Comparison of ENCODE assay signal across 9 cellular contexts in the genomic region with DNA sequence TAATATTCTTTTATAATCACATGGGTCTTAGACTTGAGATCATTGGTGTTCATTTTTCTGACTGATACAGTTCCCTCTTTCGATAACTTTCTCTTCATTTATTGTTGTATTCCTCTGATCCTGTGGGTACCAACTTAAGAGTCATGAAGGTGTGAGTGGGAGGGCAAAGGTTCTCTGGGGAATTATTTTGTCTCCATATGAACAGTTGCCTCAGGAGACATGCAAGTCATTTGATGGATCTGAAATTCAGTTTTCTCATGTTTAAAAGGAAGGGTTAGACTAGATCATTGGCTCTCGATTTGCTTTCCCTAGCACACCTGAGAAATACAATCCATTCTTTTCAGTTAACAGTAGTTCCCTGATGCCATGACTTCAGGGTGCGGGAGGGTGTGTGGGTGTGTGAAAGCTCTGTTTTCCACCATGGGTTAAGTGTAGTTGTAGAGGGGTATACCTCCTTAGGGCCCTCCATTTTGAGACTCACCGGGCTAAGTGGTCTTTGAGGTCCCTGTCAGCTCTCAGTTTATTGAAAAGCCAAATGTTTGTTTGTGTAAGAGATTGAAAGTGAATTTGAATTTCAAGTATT. TPM values are rescaled to one million over a fixed set of nuclear protein-coding genes. Genes with fewer than 3 reads are reported as not detected.
DNase-seq lines count a peak whose midpoint lies in the region; ATAC-seq and TF ChIP-seq lines count a peak whose summit lies in the region.
"Had no signal": no experiment of that assay in that cellular context is flagged by ENCODE, and none has a peak within 500 bp of the region (broad histone marks: within the 10 kb centered on the region; RNA-seq: fewer than 3 reads in every experiment).

No MANE protein-coding gene starts in this region.

- no peak for ATAC-seq in PC-3
- no peak for ATAC-seq in GM18867 (IDR thresholded peaks at IDR 0.05; ENCODE audit: unreplicated experiment)

- CTCF ChIA-PET in PC-3 (lab: Charles Lee): interaction anchor here (0.8 to 1.2 kb wide), 2 partner anchors 16 to 141 kb away, joined by 3 to 4 read pairs; no protein-coding TSS in a partner anchor

- H4K20me1 ChIP-seq in PC-3 (ENCODE audit: low read length): no peaks in the 10 kb centered on the region

- H3K4me1 ChIP-seq in PC-3 (ENCODE audit: insufficient read depth, low read length): peaks cover 14% of the 10 kb centered on the region
- no peaks in the 10 kb centered on the region for H3K4me1 ChIP-seq in endodermal cell (ENCODE audit: control insufficient read depth, insufficient read depth, low read length)
- no peaks in the 10 kb centered on the region for H3K4me1 ChIP-seq in testis

- H3K9me3 Mint-ChIP-seq in endodermal cell: no peaks in the 10 kb centered on the region

- peak overlapping the region; percentile 88 for H3K4me2 ChIP-seq in PC-3 (ENCODE audit: low read length)

- no peaks in the 10 kb centered on the region for H3K27me3 Mint-ChIP-seq in endodermal cell (ENCODE audit: insufficient read depth)

- H3K9ac ChIP-seq in PC-3 (ENCODE audit: low read length): peak overlapping the region; percentile 46; the same call in 1 of the 2 replicates
- H3K9ac ChIP-seq in endodermal cell (ENCODE audit: extremely low read depth, low read length, poor library complexity, severe bottlenecking): no peak overlapping the region

- peak overlapping the region; percentile 80 for H2AFZ ChIP-seq in PC-3 (ENCODE audit: low read length)

- DNase-seq in GM06990 (ENCODE audit: extremely low read depth, insufficient read length) (peak; percentile 22), PC-3 (no peak), endodermal cell (no peak), retinal pigment epithelial cell (ENCODE audit: low read depth) (no peak), NCI-H1048 (lab: John Stamatoyannopoulos, UW) (no peak), NCI-H1092 treated with DMSO at 0.1 percent for 48 hours (lab: John Stamatoyannopoulos, UW) (no peak), testis (no peak)
- DNase-seq: effector CD4-positive, alpha-beta T cell had no signal

- H3K27ac ChIP-seq in PC-3 (ENCODE audit: low read length) (no peak overlapping the region), endodermal cell (ENCODE audit: low read depth, low read length) (no peak overlapping the region), testis (no peak overlapping the region)

- H3K9me3 ChIP-seq in PC-3 (ENCODE audit: low read length): no peaks in the 10 kb centered on the region
- H3K9me3 ChIP-seq in endodermal cell (ENCODE audit: control insufficient read depth, low read length): peaks cover 5% of the 10 kb centered on the region
- no peaks in the 10 kb centered on the region for H3K9me3 ChIP-seq in testis

- no peak for TF ChIP-seq POLR2A in testis (IDR thresholded peaks at IDR 0.05)

- 83 to 88% methylated on average over 1 to 4 of the region's 4 CpGs for WGBS in endodermal cell (ENCODE audit: insufficient coverage in 1 of 2, insufficient read length in 1 of 2), 2 experiments
- 58 to 75% methylated on average over 4 of the region's 4 CpGs for WGBS in testis, 2 donors

- H3K4me3 ChIP-seq in GM06990 (replicated peaks; ENCODE audit: low read depth, low read length) (peak overlapping the region; percentile 50), PC-3 (ENCODE audit: low read length) (peak overlapping the region; percentile 72), endodermal cell (ENCODE audit: low read length) (peak overlapping the region; percentile 79), retinal pigment epithelial cell (ENCODE audit: low read length) (peak overlapping the region; percentile 48), testis (no peak overlapping the region)

- POLR2A ChIA-PET in PC-3 (lab: Charles Lee; ENCODE audit: unreplicated experiment): no interaction called here

- H3K36me3 ChIP-seq in GM06990 (ENCODE audit: control insufficient read depth, insufficient read depth, low read length): peaks cover 7% of the 10 kb centered on the region
- no peaks in the 10 kb centered on the region for H3K36me3 ChIP-seq in PC-3 (ENCODE audit: low read depth, low read length)
- peaks cover 18% of the 10 kb centered on the region for H3K36me3 ChIP-seq in endodermal cell (ENCODE audit: control insufficient read depth, insufficient read depth, low read length)
- no peaks in the 10 kb centered on the region for H3K36me3 ChIP-seq in testis (ENCODE audit: low read depth, missing control alignments)

- peaks cover 7% of the 10 kb centered on the region; the same call in 1 of the 2 replicates for H3K79me2 ChIP-seq in PC-3 (ENCODE audit: low read length)

- BruUV-seq in PC-3 (replicated peaks; lab: Mats Ljungman, UMichigan): no TSS peak

- H3K27me3 ChIP-seq in GM06990 (replicated peaks; ENCODE audit: control insufficient read depth, insufficient read depth, low read length): no peaks in the 10 kb centered on the region
- H3K27me3 ChIP-seq in PC-3 (ENCODE audit: low read length): no peaks in the 10 kb centered on the region
- H3K27me3 ChIP-seq in endodermal cell (ENCODE audit: control insufficient read depth, insufficient read depth, low read length, poor library complexity, severe bottlenecking): no peaks in the 10 kb centered on the region
- no peaks in the 10 kb centered on the region for H3K27me3 ChIP-seq in testis

- peaks cover 12% of the 10 kb centered on the region for H3K36me3 Mint-ChIP-seq in endodermal cell (ENCODE audit: low read depth)

- H3K9me2 ChIP-seq in PC-3 (replicated peaks; ENCODE audit: low read length): no peaks in the 10 kb centered on the region

- no peak overlapping the region for H3K27ac Mint-ChIP-seq in endodermal cell

- H3F3A ChIP-seq in PC-3 (ENCODE audit: low read length, unreplicated experiment): no peaks in the 10 kb centered on the region

- intact Hi-C loops in PC-3 (cut with micrococcal nuclease): no loop called here
- intact Hi-C loops in testis (cut with DNase I; ENCODE audit: low total_unique reads): no loop called here

- no peak for TF ChIP-seq CTCF in GM06990 (IDR thresholded peaks at IDR 0.05; ENCODE audit: insufficient read depth, low read length, poor library complexity, severe bottlenecking)
- TF ChIP-seq CTCF in PC-3 (conservative IDR thresholded peaks at IDR 0.05; ENCODE audit: low read depth, low read length): no peak
- TF ChIP-seq CTCF in endodermal cell (conservative IDR thresholded peaks at IDR 0.05): no peak
- TF ChIP-seq CTCF in retinal pigment epithelial cell (conservative IDR thresholded peaks at IDR 0.05; ENCODE audit: low read depth, low read length): no peak
- no peak for TF ChIP-seq CTCF in testis (IDR thresholded peaks at IDR 0.05)

- H3K4me3 Mint-ChIP-seq in endodermal cell: peak overlapping the region; percentile 58

- peaks cover 11% of the 10 kb centered on the region for H3K4me1 Mint-ChIP-seq in endodermal cell

RNA-seq across cellular contexts. Expression of gene CNTRL, which starts 47.8 kb away (rescaled TPM):
- 6.0 and 7.9 TPM in 2 replicates for total RNA-seq in PC-3 (2014; rRNA removed)
- total RNA-seq in endodermal cell: 10 to 100 TPM; 18.0 to 21.0 TPM
- polyA plus RNA-seq in endodermal cell (2013, experiment 1 of 2): 23.7 TPM
- 25.5 TPM for polyA plus RNA-seq in endodermal cell (2013, experiment 2 of 2)
- 10 to 100 TPM; 57.7 to 94.7 TPM for total RNA-seq in testis
- polyA plus RNA-seq in testis (ENCODE audit: insufficient read depth, low read depth, low replicate concordance): 42.4 TPM

Comparison
In these comparisons a context has a peak if more than half of its experiments do, and no peak if none do; other contexts are left out.
1. H3K4me3 ChIP-seq: peak in GM06990 (single experiment), PC-3 (single experiment), endodermal cell (single experiment) and retinal pigment epithelial cell (single experiment); none in testis (0 of 2).